Comparison of ENCODE assay signal across 1 cellular context in the genomic region with DNA sequence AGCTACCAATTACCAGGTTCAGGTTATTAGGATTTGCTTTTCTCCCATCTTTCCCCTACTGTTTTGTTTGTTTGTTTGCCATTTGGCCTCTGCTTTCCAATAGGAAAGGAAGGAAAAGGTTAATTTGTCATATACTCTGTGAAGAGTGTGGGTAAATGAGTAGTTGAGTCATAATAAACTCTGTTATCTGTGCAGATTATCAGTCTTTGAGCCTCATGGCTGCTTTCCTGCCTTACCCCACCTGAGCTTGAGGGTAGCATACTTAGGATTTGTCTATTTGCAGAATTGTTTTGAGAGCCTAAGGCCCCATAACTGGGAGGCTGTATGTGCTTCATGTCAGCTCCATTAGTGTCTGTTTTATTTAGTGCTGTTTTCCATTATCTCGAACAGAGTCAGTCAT.
TF ChIP-seq lines count a peak whose summit lies in the region.

No MANE protein-coding gene starts in this region.

TF ChIP-seq in endothelial cell of umbilical vein, 7 proteins besides CTCF, POLR2A, EP300 and RAD21:
- TF ChIP-seq, protein P1, sequence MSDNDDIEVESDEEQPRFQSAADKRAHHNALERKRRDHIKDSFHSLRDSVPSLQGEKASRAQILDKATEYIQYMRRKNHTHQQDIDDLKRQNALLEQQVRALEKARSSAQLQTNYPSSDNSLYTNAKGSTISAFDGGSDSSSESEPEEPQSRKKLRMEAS (IDR thresholded peaks at IDR 0.05; ENCODE audit: insufficient read depth, insufficient read length) = no peak
- TF ChIP-seq GATA2 (IDR thresholded peaks at IDR 0.05; ENCODE audit: insufficient read depth, insufficient read length, low read depth, low read length) = peak; percentile 61
